8 cellular contexts compared by ENCODE assay signal in genomic region chr16:88815901-88816589, GRCh38. TPM values are rescaled to one million over a fixed set of nuclear protein-coding genes. Genes with fewer than 3 reads are reported as not detected.
DNase-seq lines count a peak whose midpoint lies in the region; ATAC-seq and TF ChIP-seq lines count a peak whose summit lies in the region.

No MANE protein-coding gene starts in this region.

- H3K9me2 ChIP-seq in hepatocyte (replicated peaks; ENCODE audit: insufficient read depth) = no peaks in the 10 kb centered on the region

- H3K4me3 ChIP-seq in cardiac muscle cell (no peak overlapping the region), hepatocyte (no peak overlapping the region)

- peak; percentile 65 for TF ChIP-seq CTCF in cardiac muscle cell (IDR thresholded peaks at IDR 0.05; ENCODE audit: low read depth, low read length)
- peak; percentile 60 for TF ChIP-seq CTCF in hepatocyte (IDR thresholded peaks at IDR 0.05; ENCODE audit: poor library complexity)

- H3K36me3 ChIP-seq in cardiac muscle cell (no peaks in the 10 kb centered on the region), hepatocyte (replicated peaks; ENCODE audit: insufficient read depth, low read depth) (no peaks in the 10 kb centered on the region)

- H3K79me2 ChIP-seq in hepatocyte = peaks cover 2% of the 10 kb centered on the region

- intact Hi-C loops in Right ventricle myocardium superior (cut with DNase I) = no loop called here

- WGBS in hepatocyte (ENCODE audit: low lambda C conversion rate, missing lambda C conversion rate) = 70% methylated on average over 14 of the region's 19 CpGs

- ATAC-seq in Right ventricle myocardium superior (ENCODE audit: poor library complexity) (no peak), HG02759 (IDR thresholded peaks at IDR 0.05; ENCODE audit: unreplicated experiment) (no peak), HG02623 (IDR thresholded peaks at IDR 0.05; ENCODE audit: unreplicated experiment) (no peak)

- H3K27ac ChIP-seq in cardiac muscle cell = no peak overlapping the region
- H3K27ac ChIP-seq in hepatocyte = no peak overlapping the region

- no peaks in the 10 kb centered on the region for H3K27me3 ChIP-seq in cardiac muscle cell
- no peaks in the 10 kb centered on the region for H3K27me3 ChIP-seq in hepatocyte

- H4K20me1 ChIP-seq in hepatocyte (ENCODE audit: insufficient read depth, poor library complexity, severe bottlenecking) = no peaks in the 10 kb centered on the region

- H3K4me1 ChIP-seq in cardiac muscle cell (ENCODE audit: low read depth) = peaks cover 5% of the 10 kb centered on the region
- peaks cover 7% of the 10 kb centered on the region for H3K4me1 ChIP-seq in hepatocyte (ENCODE audit: insufficient read depth)

- H3K4me2 ChIP-seq in hepatocyte = no peak overlapping the region

- H2AFZ ChIP-seq in hepatocyte = no peak overlapping the region

- H3K9me3 ChIP-seq in cardiac muscle cell (ENCODE audit: low read depth) (no peaks in the 10 kb centered on the region), hepatocyte (ENCODE audit: low read depth) (no peaks in the 10 kb centered on the region)

- peak; percentile 22 to 45 for DNase-seq in cardiac muscle cell (ENCODE audit: low read depth in 1 of 2, low spot score in 1 of 2)
- no peak for DNase-seq in Right ventricle myocardium superior
- peak; percentile 53 for DNase-seq in NCI-H69 (lab: John Stamatoyannopoulos, UW)
- DNase-seq in activated T-helper 9 cell treated with anti-CD3 and anti-CD28 coated beads, Interleukin-2, amount 50 U/mL, for 16 hours (ENCODE audit: low read depth) = peak; percentile 36
- peak; percentile 60 for DNase-seq in hepatocyte (ENCODE audit: low spot score)
- DNase-seq in stimulated activated CD8-positive, alpha-beta memory T cell treated with anti-CD3 and anti-CD28 coated beads, Interleukin-4, amount 100 ng/mL, for 48 hours = peak; percentile 79

RNA-seq across cellular contexts. Expression of gene APRT, which starts 4.3 kb away (rescaled TPM):
- 123 and 140 TPM in 2 replicates for total RNA-seq in cardiac muscle cell
- polyA plus RNA-seq in cardiac muscle cell = 169 and 193 TPM in 2 replicates
- total RNA-seq in Right ventricle myocardium superior = 40.4 TPM
- total RNA-seq in hepatocyte = 101 and 119 TPM in 2 replicates
- polyA plus RNA-seq in hepatocyte = 237 and 273 TPM in 2 replicates

RNA-seq across cellular contexts. Expression of gene CDT1, which starts 12.5 kb away (rescaled TPM):
- total RNA-seq in cardiac muscle cell = 24.5 and 29.6 TPM in 2 replicates
- 15.9 and 17.9 TPM in 2 replicates for polyA plus RNA-seq in cardiac muscle cell
- total RNA-seq in Right ventricle myocardium superior = 1.00 TPM
- total RNA-seq in hepatocyte = 5.2 and 6.9 TPM in 2 replicates
- polyA plus RNA-seq in hepatocyte = 5.1 and 6.8 TPM in 2 replicates

RNA-seq across cellular contexts. Expression of gene PIEZO1, which starts 31.0 kb away (rescaled TPM):
- total RNA-seq in cardiac muscle cell (54.5 and 121 TPM in 2 replicates), Right ventricle myocardium superior (15.9 TPM), hepatocyte (47.0 and 77.0 TPM in 2 replicates)
- polyA plus RNA-seq in cardiac muscle cell (32.7 and 49.2 TPM in 2 replicates), hepatocyte (70.6 and 87.9 TPM in 2 replicates)

RNA-seq across cellular contexts. Expression of gene GALNS, which starts 40.7 kb away (rescaled TPM):
- total RNA-seq in cardiac muscle cell (28.3 and 29.5 TPM in 2 replicates), Right ventricle myocardium superior (15.9 TPM), hepatocyte (19.6 and 22.4 TPM in 2 replicates)
- polyA plus RNA-seq in cardiac muscle cell (23.4 and 31.0 TPM in 2 replicates), hepatocyte (38.9 and 53.5 TPM in 2 replicates)

RNA-seq across cellular contexts. Expression of gene TRAPPC2L, which starts 40.9 kb away (rescaled TPM):
- total RNA-seq in cardiac muscle cell (30.9 and 42.0 TPM in 2 replicates), Right ventricle myocardium superior (53.0 TPM), hepatocyte (58.7 and 70.8 TPM in 2 replicates)
- polyA plus RNA-seq in cardiac muscle cell (114 and 130 TPM in 2 replicates), hepatocyte (191 and 215 TPM in 2 replicates)
